ENCODE assay signal across 2 cellular contexts in genomic region chr5:178310130-178310865, GRCh38.
TF ChIP-seq lines count a peak whose summit lies in the region.

No MANE protein-coding gene starts in this region.

TF ChIP-seq in SK-N-SH, 30 proteins besides CTCF, POLR2A, EP300 and RAD21 (continued from another document):
- TF ChIP-seq, protein P1, sequence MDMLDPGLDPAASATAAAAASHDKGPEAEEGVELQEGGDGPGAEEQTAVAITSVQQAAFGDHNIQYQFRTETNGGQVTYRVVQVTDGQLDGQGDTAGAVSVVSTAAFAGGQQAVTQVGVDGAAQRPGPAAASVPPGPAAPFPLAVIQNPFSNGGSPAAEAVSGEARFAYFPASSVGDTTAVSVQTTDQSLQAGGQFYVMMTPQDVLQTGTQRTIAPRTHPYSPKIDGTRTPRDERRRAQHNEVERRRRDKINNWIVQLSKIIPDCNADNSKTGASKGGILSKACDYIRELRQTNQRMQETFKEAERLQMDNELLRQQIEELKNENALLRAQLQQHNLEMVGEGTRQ (IDR thresholded peaks at IDR 0.05; ENCODE audit: borderline replicate concordance, low read depth, low read length) = no peak
- TF ChIP-seq YY1 (IDR thresholded peaks at IDR 0.05; ENCODE audit: low read depth) (no peak), FOSL2 (IDR thresholded peaks at IDR 0.05; ENCODE audit: borderline replicate concordance, low read depth) (no peak), ELF1 (IDR thresholded peaks at IDR 0.05) (no peak), NRF1 (IDR thresholded peaks at IDR 0.05; ENCODE audit: low read depth, low read length) (no peak)
- TF ChIP-seq, protein P2, sequence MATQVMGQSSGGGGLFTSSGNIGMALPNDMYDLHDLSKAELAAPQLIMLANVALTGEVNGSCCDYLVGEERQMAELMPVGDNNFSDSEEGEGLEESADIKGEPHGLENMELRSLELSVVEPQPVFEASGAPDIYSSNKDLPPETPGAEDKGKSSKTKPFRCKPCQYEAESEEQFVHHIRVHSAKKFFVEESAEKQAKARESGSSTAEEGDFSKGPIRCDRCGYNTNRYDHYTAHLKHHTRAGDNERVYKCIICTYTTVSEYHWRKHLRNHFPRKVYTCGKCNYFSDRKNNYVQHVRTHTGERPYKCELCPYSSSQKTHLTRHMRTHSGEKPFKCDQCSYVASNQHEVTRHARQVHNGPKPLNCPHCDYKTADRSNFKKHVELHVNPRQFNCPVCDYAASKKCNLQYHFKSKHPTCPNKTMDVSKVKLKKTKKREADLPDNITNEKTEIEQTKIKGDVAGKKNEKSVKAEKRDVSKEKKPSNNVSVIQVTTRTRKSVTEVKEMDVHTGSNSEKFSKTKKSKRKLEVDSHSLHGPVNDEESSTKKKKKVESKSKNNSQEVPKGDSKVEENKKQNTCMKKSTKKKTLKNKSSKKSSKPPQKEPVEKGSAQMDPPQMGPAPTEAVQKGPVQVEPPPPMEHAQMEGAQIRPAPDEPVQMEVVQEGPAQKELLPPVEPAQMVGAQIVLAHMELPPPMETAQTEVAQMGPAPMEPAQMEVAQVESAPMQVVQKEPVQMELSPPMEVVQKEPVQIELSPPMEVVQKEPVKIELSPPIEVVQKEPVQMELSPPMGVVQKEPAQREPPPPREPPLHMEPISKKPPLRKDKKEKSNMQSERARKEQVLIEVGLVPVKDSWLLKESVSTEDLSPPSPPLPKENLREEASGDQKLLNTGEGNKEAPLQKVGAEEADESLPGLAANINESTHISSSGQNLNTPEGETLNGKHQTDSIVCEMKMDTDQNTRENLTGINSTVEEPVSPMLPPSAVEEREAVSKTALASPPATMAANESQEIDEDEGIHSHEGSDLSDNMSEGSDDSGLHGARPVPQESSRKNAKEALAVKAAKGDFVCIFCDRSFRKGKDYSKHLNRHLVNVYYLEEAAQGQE (IDR thresholded peaks at IDR 0.05; ENCODE audit: low read depth, low read length) = no peak

TF ChIP-seq in SK-N-SH treated with all-trans-retinoic acid at 6 μM for 48 hours, 23 proteins besides CTCF, POLR2A, EP300 and RAD21:
- TF ChIP-seq, protein P3, sequence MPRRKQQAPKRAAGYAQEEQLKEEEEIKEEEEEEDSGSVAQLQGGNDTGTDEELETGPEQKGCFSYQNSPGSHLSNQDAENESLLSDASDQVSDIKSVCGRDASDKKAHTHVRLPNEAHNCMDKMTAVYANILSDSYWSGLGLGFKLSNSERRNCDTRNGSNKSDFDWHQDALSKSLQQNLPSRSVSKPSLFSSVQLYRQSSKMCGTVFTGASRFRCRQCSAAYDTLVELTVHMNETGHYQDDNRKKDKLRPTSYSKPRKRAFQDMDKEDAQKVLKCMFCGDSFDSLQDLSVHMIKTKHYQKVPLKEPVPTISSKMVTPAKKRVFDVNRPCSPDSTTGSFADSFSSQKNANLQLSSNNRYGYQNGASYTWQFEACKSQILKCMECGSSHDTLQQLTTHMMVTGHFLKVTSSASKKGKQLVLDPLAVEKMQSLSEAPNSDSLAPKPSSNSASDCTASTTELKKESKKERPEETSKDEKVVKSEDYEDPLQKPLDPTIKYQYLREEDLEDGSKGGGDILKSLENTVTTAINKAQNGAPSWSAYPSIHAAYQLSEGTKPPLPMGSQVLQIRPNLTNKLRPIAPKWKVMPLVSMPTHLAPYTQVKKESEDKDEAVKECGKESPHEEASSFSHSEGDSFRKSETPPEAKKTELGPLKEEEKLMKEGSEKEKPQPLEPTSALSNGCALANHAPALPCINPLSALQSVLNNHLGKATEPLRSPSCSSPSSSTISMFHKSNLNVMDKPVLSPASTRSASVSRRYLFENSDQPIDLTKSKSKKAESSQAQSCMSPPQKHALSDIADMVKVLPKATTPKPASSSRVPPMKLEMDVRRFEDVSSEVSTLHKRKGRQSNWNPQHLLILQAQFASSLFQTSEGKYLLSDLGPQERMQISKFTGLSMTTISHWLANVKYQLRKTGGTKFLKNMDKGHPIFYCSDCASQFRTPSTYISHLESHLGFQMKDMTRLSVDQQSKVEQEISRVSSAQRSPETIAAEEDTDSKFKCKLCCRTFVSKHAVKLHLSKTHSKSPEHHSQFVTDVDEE (CRISPR knock-in tag; IDR thresholded peaks at IDR 0.05) = no peak
- TF ChIP-seq ZNF70 (CRISPR knock-in tag; IDR thresholded peaks at IDR 0.05) = no peak
- TF ChIP-seq CREB5 (CRISPR knock-in tag; IDR thresholded peaks at IDR 0.05; ENCODE audit: low read depth) = no peak
- TF ChIP-seq PATZ1 (CRISPR knock-in tag; IDR thresholded peaks at IDR 0.05; ENCODE audit: borderline replicate concordance) = no peak
- no peak for TF ChIP-seq ARNTL (CRISPR knock-in tag; IDR thresholded peaks at IDR 0.05; ENCODE audit: borderline replicate concordance, low read depth)
- TF ChIP-seq CSRNP3 (CRISPR knock-in tag; IDR thresholded peaks at IDR 0.05) = no peak
- TF ChIP-seq ESRRG (CRISPR knock-in tag; IDR thresholded peaks at IDR 0.05) = no peak
- no peak for TF ChIP-seq ZFP3 (CRISPR knock-in tag; IDR thresholded peaks at IDR 0.05)
TF ChIP-seq in SK-N-SH treated with all-trans-retinoic acid at 6 μM for 48 hours: peak in this region for 0.
